ENCODE assay signal across 14 cellular contexts in genomic region chr1:33997127-33998047, GRCh38.
"Had no signal": no experiment of that assay in that cellular context is flagged by ENCODE, and none has a peak within 500 bp of the region (broad histone marks: within the 10 kb centered on the region; RNA-seq: fewer than 3 reads in every experiment).

No MANE protein-coding gene starts in this region.

- DNase-seq: activated CD4-positive, alpha-beta memory T cell treated with anti-CD3 and anti-CD28 coated beads, Interleukin-2, amount 10 ng/mL, durations not matched to agents 7 days and 5 days; activated CD4-positive, alpha-beta T cell treated with anti-CD3 and anti-CD28 coated beads for 36 hours; activated naive CD4-positive, alpha-beta T cell treated with anti-CD3 and anti-CD28 coated beads, Interleukin-2, amount 50 U/mL, for 16 hours; activated T-cell treated with anti-CD3 and anti-CD28 coated beads, Interleukin-2, amount 50 U/mL, for 24 hours; brain microvascular endothelial cell; effector memory CD4-positive, alpha-beta T cell; head of caudate nucleus; ovary; stimulated activated naive CD8-positive, alpha-beta T cell treated with anti-CD3 and anti-CD28 coated beads, Interleukin-15, amount 100 ng/mL, for 72 hours; T-helper 9 cell; upper lobe of left lung had no signal

- H3K27me3 ChIP-seq: brain microvascular endothelial cell, ovary, upper lobe of left lung had no signal

- H3K9me3 Mint-ChIP-seq: activated CD4-positive, alpha-beta memory T cell treated with anti-CD3 and anti-CD28 coated beads, Interleukin-2, amount 10 ng/mL, durations not matched to agents 7 days and 5 days; activated T-cell treated with anti-CD3 and anti-CD28 coated beads, Interleukin-2, amount 50 U/mL, for 24 hours; dendritic cell treated with granulocyte-macrophage colony-stimulating factor and Interleukin-4, amounts not matched to agents 40 ng/mL and 50 ng/mL, for 4 days; stimulated activated naive CD8-positive, alpha-beta T cell treated with anti-CD3 and anti-CD28 coated beads, Interleukin-15, amount 100 ng/mL, for 72 hours had no signal

- H3K4me3 ChIP-seq: lung, ovary, upper lobe of left lung had no signal

- H3K27ac Mint-ChIP-seq: activated CD4-positive, alpha-beta memory T cell treated with anti-CD3 and anti-CD28 coated beads, Interleukin-2, amount 10 ng/mL, durations not matched to agents 7 days and 5 days; activated CD4-positive, alpha-beta T cell treated with anti-CD3 and anti-CD28 coated beads for 36 hours; activated T-cell treated with anti-CD3 and anti-CD28 coated beads, Interleukin-2, amount 50 U/mL, for 24 hours; dendritic cell treated with granulocyte-macrophage colony-stimulating factor and Interleukin-4, amounts not matched to agents 40 ng/mL and 50 ng/mL, for 4 days had no signal

- H3K27ac ChIP-seq: brain microvascular endothelial cell, ovary, upper lobe of left lung had no signal

- H3K4me3 Mint-ChIP-seq: activated CD4-positive, alpha-beta memory T cell treated with anti-CD3 and anti-CD28 coated beads, Interleukin-2, amount 10 ng/mL, durations not matched to agents 7 days and 5 days; activated CD4-positive, alpha-beta T cell treated with anti-CD3 and anti-CD28 coated beads for 36 hours; activated T-cell treated with anti-CD3 and anti-CD28 coated beads, Interleukin-2, amount 50 U/mL, for 24 hours; dendritic cell treated with granulocyte-macrophage colony-stimulating factor and Interleukin-4, amounts not matched to agents 40 ng/mL and 50 ng/mL, for 4 days; stimulated activated naive CD8-positive, alpha-beta T cell treated with anti-CD3 and anti-CD28 coated beads, Interleukin-15, amount 100 ng/mL, for 72 hours had no signal

- H3K4me1 Mint-ChIP-seq: activated CD4-positive, alpha-beta memory T cell treated with anti-CD3 and anti-CD28 coated beads, Interleukin-2, amount 10 ng/mL, durations not matched to agents 7 days and 5 days; activated CD4-positive, alpha-beta T cell treated with anti-CD3 and anti-CD28 coated beads for 36 hours; stimulated activated naive CD8-positive, alpha-beta T cell treated with anti-CD3 and anti-CD28 coated beads, Interleukin-15, amount 100 ng/mL, for 72 hours had no signal

- H3K4me1 ChIP-seq: upper lobe of left lung had no signal

- H3K9me3 ChIP-seq: ovary, upper lobe of left lung had no signal

- ATAC-seq: activated CD4-positive, alpha-beta T cell treated with anti-CD3 and anti-CD28 coated beads for 36 hours; sciatic nerve; stimulated activated naive CD8-positive, alpha-beta T cell treated with anti-CD3 and anti-CD28 coated beads, Interleukin-15, amount 100 ng/mL, for 72 hours had no signal
